Comparison of ENCODE assay signal across 1 cellular context in the genomic region with DNA sequence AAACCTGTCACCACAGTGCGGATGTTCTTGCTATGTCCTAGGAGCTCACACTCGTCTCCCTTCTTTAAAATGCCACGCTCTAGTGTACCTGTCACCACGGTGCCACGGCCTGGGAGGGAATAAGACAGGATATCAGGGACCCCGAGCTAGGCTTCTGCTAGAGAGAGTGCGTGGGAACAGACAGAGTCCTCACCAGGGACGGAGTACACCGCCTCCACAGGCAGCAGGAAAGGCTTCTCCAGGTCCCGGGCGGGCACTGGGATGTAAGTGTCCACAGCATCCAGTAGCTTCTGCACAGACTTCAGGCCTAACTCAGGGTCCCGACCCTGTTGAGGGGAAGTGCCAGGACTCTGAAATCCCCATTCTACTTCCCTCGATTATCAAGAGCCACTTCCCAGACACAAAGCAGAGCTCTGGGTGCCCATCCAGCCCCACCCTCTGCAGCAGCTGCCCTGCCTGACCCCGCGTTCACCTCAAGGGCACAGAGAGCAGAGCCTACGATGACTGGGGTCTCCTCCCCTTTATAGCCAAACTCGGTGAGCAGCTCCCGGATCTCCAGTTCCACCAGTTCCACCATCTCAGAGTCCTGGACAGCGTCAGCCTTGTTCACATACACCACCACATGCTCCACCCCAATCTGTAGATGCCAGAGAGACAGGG.
TF ChIP-seq lines count a peak whose summit lies in the region.

No MANE protein-coding gene starts in this region.

TF ChIP-seq in neural cell, 6 proteins besides CTCF, POLR2A, EP300 and RAD21 (continued from another document):
- TF ChIP-seq REST (IDR thresholded peaks at IDR 0.05; ENCODE audit: borderline replicate concordance) (no peak), POLR2AphosphoS5 (IDR thresholded peaks at IDR 0.05) (no peak), SMC3 (conservative IDR thresholded peaks at IDR 0.05; ENCODE audit: poor library complexity) (no peak), MXI1 (conservative IDR thresholded peaks at IDR 0.05; ENCODE audit: poor library complexity, severe bottlenecking) (no peak), EZH2 (IDR thresholded peaks at IDR 0.05; ENCODE audit: borderline replicate concordance, insufficient read depth, low read length, poor library complexity, severe bottlenecking) (no peak)
